Comparison of ENCODE assay signal across 17 cellular contexts in the genomic region with DNA sequence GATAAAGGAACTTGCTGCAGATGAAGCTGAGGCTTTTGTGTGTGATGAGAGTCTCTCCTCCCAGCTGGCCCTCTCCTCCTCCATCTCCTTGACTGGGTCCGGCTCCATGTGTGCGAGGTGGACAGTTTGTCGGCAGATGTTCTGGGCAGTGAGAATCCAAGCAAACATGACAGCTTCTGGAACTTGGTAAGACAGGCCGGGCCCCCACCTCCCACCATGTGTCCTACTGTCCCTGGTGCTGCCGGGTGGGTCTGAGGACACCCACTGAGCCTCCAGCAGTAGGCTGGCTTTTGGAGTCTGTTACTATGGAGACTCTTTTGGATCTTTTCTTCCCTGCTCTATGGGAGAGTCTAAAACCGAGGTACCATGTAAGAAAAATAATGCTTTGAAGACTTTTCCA. TPM values are rescaled to one million over a fixed set of nuclear protein-coding genes. Genes with fewer than 3 reads are reported as not detected.
DNase-seq lines count a peak whose midpoint lies in the region; ATAC-seq and TF ChIP-seq lines count a peak whose summit lies in the region.
"Had no signal": no experiment of that assay in that cellular context is flagged by ENCODE, and none has a peak within 500 bp of the region (broad histone marks: within the 10 kb centered on the region; RNA-seq: fewer than 3 reads in every experiment).

No MANE protein-coding gene starts in this region.

- H3F3A ChIP-seq in neural progenitor cell (ENCODE audit: low read depth), result no peaks in the 10 kb centered on the region

- H3K4me1 Mint-ChIP-seq in glutamatergic neuron (ENCODE audit: low read depth, unreplicated experiment) (peaks cover 2% of the 10 kb centered on the region), neural progenitor cell (peaks cover 11% of the 10 kb centered on the region)
- H3K4me1 Mint-ChIP-seq: B cell had no signal

- H3K4me3 ChIP-seq in ectodermal cell (ENCODE audit: insufficient read depth, low read depth, low read length), result no peak overlapping the region
- H3K4me3 ChIP-seq in neural progenitor cell, result no peak overlapping the region
- H3K4me3 ChIP-seq: A549; BLaER1 treated with 17β-estradiol and CSF1 and Interleukin-3, amounts not matched to agents 10 nM and 100 nM had no signal

- H3K36me3 ChIP-seq in ectodermal cell (ENCODE audit: control insufficient read depth, insufficient read depth, low read length) (peaks cover 40% of the 10 kb centered on the region), neural progenitor cell (peaks cover 7% of the 10 kb centered on the region)

- no peak overlapping the region for H3K4me2 ChIP-seq in neural progenitor cell
- H3K4me2 ChIP-seq: A549; BLaER1 treated with 17β-estradiol and CSF1 and Interleukin-3, amounts not matched to agents 10 nM and 100 nM had no signal

- H3K9ac ChIP-seq in neural progenitor cell, result peak overlapping the region; percentile 22
- H3K9ac ChIP-seq: BLaER1 treated with 17β-estradiol and CSF1 and Interleukin-3, amounts not matched to agents 10 nM and 100 nM had no signal

- no peaks in the 10 kb centered on the region for H3K79me2 ChIP-seq in neural progenitor cell (ENCODE audit: low read depth)

- H2AFZ ChIP-seq in neural progenitor cell (replicated peaks), result no peak overlapping the region

- H3K27ac ChIP-seq in ectodermal cell (ENCODE audit: insufficient read depth, low read depth, low read length, poor library complexity, severe bottlenecking) (peak overlapping the region; percentile 1), neural progenitor cell (no peak overlapping the region)
- H3K27ac ChIP-seq: 22Rv1; A549; BLaER1 treated with 17β-estradiol and CSF1 and Interleukin-3, amounts not matched to agents 10 nM and 100 nM; C4-2B had no signal

- no peaks in the 10 kb centered on the region for H3K36me3 Mint-ChIP-seq in glutamatergic neuron (ENCODE audit: unreplicated experiment)
- H3K36me3 Mint-ChIP-seq in neural progenitor cell, result peaks cover 31% of the 10 kb centered on the region

- H3K4me1 ChIP-seq in ectodermal cell (ENCODE audit: control insufficient read depth, insufficient read depth, low read length) (no peaks in the 10 kb centered on the region), neural progenitor cell (no peaks in the 10 kb centered on the region)
- H3K4me1 ChIP-seq: A549; BLaER1 treated with 17β-estradiol and CSF1 and Interleukin-3, amounts not matched to agents 10 nM and 100 nM; Caco-2 had no signal

- H3K9me3 Mint-ChIP-seq in glutamatergic neuron (ENCODE audit: unreplicated experiment) (no peaks in the 10 kb centered on the region), neural progenitor cell (no peaks in the 10 kb centered on the region)
- H3K9me3 Mint-ChIP-seq: CD4-positive, alpha-beta T cell; CD8-positive, alpha-beta T cell had no signal

- TF ChIP-seq CTCF in glutamatergic neuron (IDR thresholded peaks at IDR 0.05; ENCODE audit: partially characterized antibody, unreplicated experiment) (no peak), neural progenitor cell (IDR thresholded peaks at IDR 0.05) (no peak)

- no peaks in the 10 kb centered on the region for H3K9me3 ChIP-seq in ectodermal cell (ENCODE audit: control insufficient read depth, low read length)
- H3K9me3 ChIP-seq in neural progenitor cell (ENCODE audit: low read depth), result no peaks in the 10 kb centered on the region
- H3K9me3 ChIP-seq: A549; BLaER1 treated with 17β-estradiol and CSF1 and Interleukin-3, amounts not matched to agents 10 nM and 100 nM; Caco-2 had no signal

- H3K27me3 Mint-ChIP-seq in glutamatergic neuron (ENCODE audit: unreplicated experiment) (peaks cover 1% of the 10 kb centered on the region), neural progenitor cell (ENCODE audit: insufficient read depth, low read depth) (peaks cover 2% of the 10 kb centered on the region)
- H3K27me3 Mint-ChIP-seq: B cell; CD4-positive, alpha-beta T cell had no signal

- H4K20me1 ChIP-seq in neural progenitor cell (ENCODE audit: low read depth), result peaks cover 8% of the 10 kb centered on the region

- H3K27me3 ChIP-seq in ectodermal cell (ENCODE audit: control insufficient read depth, insufficient read depth, low read length, poor library complexity, severe bottlenecking), result no peaks in the 10 kb centered on the region
- no peaks in the 10 kb centered on the region for H3K27me3 ChIP-seq in neural progenitor cell
- H3K27me3 ChIP-seq: BLaER1 treated with 17β-estradiol and CSF1 and Interleukin-3, amounts not matched to agents 10 nM and 100 nM had no signal

- ATAC-seq in HG03520 (IDR thresholded peaks at IDR 0.05; ENCODE audit: unreplicated experiment), result no peak
- ATAC-seq: A549; CD8-positive, alpha-beta T cell had no signal

- 77 to 79% methylated on average over 6 of the region's 6 CpGs for WGBS in ectodermal cell, 2 experiments

- H3K4me3 Mint-ChIP-seq in glutamatergic neuron (ENCODE audit: unreplicated experiment) (no peak overlapping the region), neural progenitor cell (peak overlapping the region; percentile 18)
- H3K4me3 Mint-ChIP-seq: B cell; CD4-positive, alpha-beta T cell; CD8-positive, alpha-beta T cell had no signal

- peak overlapping the region; percentile 24 for H3K27ac Mint-ChIP-seq in glutamatergic neuron (ENCODE audit: unreplicated experiment)
- H3K27ac Mint-ChIP-seq in neural progenitor cell, result peak overlapping the region; percentile 50
- H3K27ac Mint-ChIP-seq: B cell; CD4-positive, alpha-beta T cell; CD8-positive, alpha-beta T cell had no signal

- DNase-seq in glutamatergic neuron (peak; percentile 28), neural progenitor cell (ENCODE audit: low spot score) (no peak)
- DNase-seq in activated CD4-positive, CD25-positive, alpha-beta regulatory T cell treated with anti-CD3 and anti-CD28 coated beads, Interleukin-2, amount 50 U/mL, for 72 hours, result no peak
- DNase-seq: AML-193; Caco-2; Calu3; CD4-positive, alpha-beta T cell; CD8-positive, alpha-beta T cell; DMS79 treated with DMSO at 0.1 percent for 48 hours; GF-D8 had no signal

RNA-seq across cellular contexts. Expression of gene NUP85, which starts 12.6 kb away (rescaled TPM):
- polyA plus RNA-seq in ectodermal cell (2013, experiment 1 of 4), result 96.1 TPM
- polyA plus RNA-seq in ectodermal cell (2013, experiment 2 of 4), result 91.9 TPM
- polyA plus RNA-seq in ectodermal cell (2013, experiment 3 of 4), result 54.7 TPM
- polyA plus RNA-seq in ectodermal cell (2013, experiment 4 of 4), result 57.3 TPM
- total RNA-seq in glutamatergic neuron (ENCODE audit: unreplicated experiment), result 58.9 TPM
- 58.2 and 88.6 TPM in 2 replicates for total RNA-seq in neural progenitor cell (ENCODE audit: low replicate concordance)

RNA-seq across cellular contexts. Expression of gene SUMO2, which starts 35.4 kb away (rescaled TPM):
- polyA plus RNA-seq in ectodermal cell (2013, experiment 1 of 4), result 886 TPM
- 882 TPM for polyA plus RNA-seq in ectodermal cell (2013, experiment 2 of 4)
- 670 TPM for polyA plus RNA-seq in ectodermal cell (2013, experiment 3 of 4)
- polyA plus RNA-seq in ectodermal cell (2013, experiment 4 of 4), result 770 TPM
- total RNA-seq in glutamatergic neuron (ENCODE audit: unreplicated experiment) (625 TPM), neural progenitor cell (ENCODE audit: low replicate concordance) (250 and 372 TPM in 2 replicates)

RNA-seq across cellular contexts. Expression of gene GGA3, which starts 43.3 kb away (rescaled TPM):
- 60.3 TPM for polyA plus RNA-seq in ectodermal cell (2013, experiment 1 of 4)
- polyA plus RNA-seq in ectodermal cell (2013, experiment 2 of 4), result 61.8 TPM
- polyA plus RNA-seq in ectodermal cell (2013, experiment 3 of 4), result 42.9 TPM
- polyA plus RNA-seq in ectodermal cell (2013, experiment 4 of 4), result 36.8 TPM
- total RNA-seq in glutamatergic neuron (ENCODE audit: unreplicated experiment), result 65.0 TPM
- 28.0 and 37.3 TPM in 2 replicates for total RNA-seq in neural progenitor cell (ENCODE audit: low replicate concordance)

RNA-seq across cellular contexts. Expression of gene MRPS7, which starts 43.6 kb away (rescaled TPM):
- polyA plus RNA-seq in ectodermal cell (2013, experiment 1 of 4), result 99.9 TPM
- 102 TPM for polyA plus RNA-seq in ectodermal cell (2013, experiment 2 of 4)
- polyA plus RNA-seq in ectodermal cell (2013, experiment 3 of 4), result 86.5 TPM
- 87.3 TPM for polyA plus RNA-seq in ectodermal cell (2013, experiment 4 of 4)
- total RNA-seq in glutamatergic neuron (ENCODE audit: unreplicated experiment) (48.8 TPM), neural progenitor cell (ENCODE audit: low replicate concordance) (43.3 and 48.7 TPM in 2 replicates)

RNA-seq across cellular contexts. Expression of gene MIF4GD, which starts 52.9 kb away (rescaled TPM):
- polyA plus RNA-seq in ectodermal cell (2013, experiment 1 of 4), result 26.7 TPM
- 30.7 TPM for polyA plus RNA-seq in ectodermal cell (2013, experiment 2 of 4)
- 26.4 TPM for polyA plus RNA-seq in ectodermal cell (2013, experiment 3 of 4)
- polyA plus RNA-seq in ectodermal cell (2013, experiment 4 of 4), result 28.5 TPM
- total RNA-seq in glutamatergic neuron (ENCODE audit: unreplicated experiment) (12.8 TPM), neural progenitor cell (ENCODE audit: low replicate concordance) (17.7 and 27.5 TPM in 2 replicates)
